ENCODE assay signal across 17 cellular contexts in genomic region chr6:97443408-97444080, GRCh38.
"Had no signal": no experiment of that assay in that cellular context is flagged by ENCODE, and none has a peak within 500 bp of the region (broad histone marks: within the 10 kb centered on the region; RNA-seq: fewer than 3 reads in every experiment).

No MANE protein-coding gene starts in this region.

- H3K4me1 ChIP-seq: esophagus squamous epithelium, gastroesophageal sphincter, parathyroid adenoma, suprapubic skin, thyroid gland had no signal

- H3K27ac ChIP-seq: esophagus squamous epithelium, gastroesophageal sphincter, parathyroid adenoma, sigmoid colon, skin epidermis, suprapubic skin, thyroid gland had no signal

- H3K27me3 ChIP-seq: esophagus squamous epithelium, gastroesophageal sphincter, sigmoid colon, suprapubic skin, thyroid gland had no signal

- H3K4me3 ChIP-seq: esophagus squamous epithelium, gastroesophageal sphincter, lung, sigmoid colon, skin epidermis, suprapubic skin, thyroid gland had no signal

- H3K36me3 ChIP-seq: esophagus squamous epithelium, gastroesophageal sphincter, sigmoid colon, suprapubic skin, thyroid gland had no signal

- DNase-seq: esophagus squamous epithelium; foreskin fibroblast; glutamatergic neuron; left colon; left ventricle myocardium superior; mesenchymal stem cell; naive thymus-derived CD4-positive, alpha-beta T cell; nephron progenitor cell; sigmoid colon; stimulated activated CD4-positive, alpha-beta T cell treated with anti-CD3 and anti-CD28 coated beads, Interleukin-2, amount 100 ng/mL, for 24 hours; stimulated activated naive CD4-positive, alpha-beta T cell; thyroid gland had no signal

- H3K9me3 ChIP-seq: esophagus squamous epithelium, gastroesophageal sphincter, sigmoid colon, suprapubic skin, thyroid gland had no signal

- ATAC-seq: gastroesophageal sphincter; left colon; left ventricle myocardium superior; naive thymus-derived CD4-positive, alpha-beta T cell had no signal
